8 cellular contexts compared by ENCODE assay signal in genomic region chr20:45970646-45971424, GRCh38. TPM values are rescaled to one million over a fixed set of nuclear protein-coding genes. Genes with fewer than 3 reads are reported as not detected.
DNase-seq lines count a peak whose midpoint lies in the region; ATAC-seq and TF ChIP-seq lines count a peak whose summit lies in the region.

No MANE protein-coding gene starts in this region.

- TF ChIP-seq CTCF in SU-DHL-6 (IDR thresholded peaks at IDR 0.05; ENCODE audit: insufficient read depth, low read length, poor library complexity, severe bottlenecking): no peak
- no peak for TF ChIP-seq CTCF in epithelial cell of proximal tubule (conservative IDR thresholded peaks at IDR 0.05; ENCODE audit: low read depth, low read length)

- H3K4me1 Mint-ChIP-seq in CD4-positive, CD25-positive, alpha-beta regulatory T cell: peaks cover 9 to 29% (median 18%) of the 10 kb centered on the region in 4 donors
- H3K4me1 Mint-ChIP-seq in naive thymus-derived CD4-positive, alpha-beta T cell: peaks cover 17 to 27% (median 24%) of the 10 kb centered on the region in 7 donors

- H3K79me2 ChIP-seq in SU-DHL-6 (ENCODE audit: insufficient read depth, low read length): peaks cover 27% of the 10 kb centered on the region

- intact Hi-C loops in naive thymus-derived CD4-positive, alpha-beta T cell (cut with micrococcal nuclease): loop anchor here (1.0 to 5.0 kb wide), 6 partner anchors 36 to 609 kb away; partner anchors contain the start of genes CTSA (in 1 of the 2), DNTTIP1 (in 1 of the 2), ELMO2 (in 1 of the 2) and MMP9 (in 1 of the 2)

- H3K27ac ChIP-seq in CD4-positive, CD25-positive, alpha-beta regulatory T cell (ENCODE audit: insufficient read depth, low read length, poor library complexity, severe bottlenecking): peak overlapping the region; percentile 100
- H3K27ac ChIP-seq in SU-DHL-6 (ENCODE audit: low read depth, low read length): peak overlapping the region; percentile 97
- H3K27ac ChIP-seq in naive thymus-derived CD4-positive, alpha-beta T cell (ENCODE audit: low read depth, low read length): peak overlapping the region; percentile 98

- H3K9me2 ChIP-seq in SU-DHL-6 (replicated peaks; ENCODE audit: insufficient read depth, low read length): no peaks in the 10 kb centered on the region

- DNase-seq in CD4-positive, CD25-positive, alpha-beta regulatory T cell: peak in 2 of 3 donors; percentile 22 to 30
- DNase-seq in epithelial cell of proximal tubule (ENCODE audit: low read depth): no peak
- DNase-seq in naive thymus-derived CD4-positive, alpha-beta T cell: peak in 8 of 9 donors; percentile 16 to 52 (median 42)
- no peak for DNase-seq in NCI-H446 treated with DMSO at 0.1 percent for 48 hours (lab: John Stamatoyannopoulos, UW)
- DNase-seq in amniotic stem cell (lab: John Stamatoyannopoulos, UW): no peak
- no peak for DNase-seq in effector CD4-positive, alpha-beta T cell

- H3K4me1 ChIP-seq in CD4-positive, CD25-positive, alpha-beta regulatory T cell (ENCODE audit: control insufficient read depth, insufficient read depth, low read length, poor library complexity, severe bottlenecking): peaks cover 32% of the 10 kb centered on the region
- H3K4me1 ChIP-seq in naive thymus-derived CD4-positive, alpha-beta T cell (ENCODE audit: control insufficient read depth in 2 of 2, insufficient read depth in 2 of 2, low read length in 2 of 2): peaks cover 24 to 26% of the 10 kb centered on the region in 2 donors

- H3K9me3 Mint-ChIP-seq in CD4-positive, CD25-positive, alpha-beta regulatory T cell: no peaks in the 10 kb centered on the region
- H3K9me3 Mint-ChIP-seq in naive thymus-derived CD4-positive, alpha-beta T cell: peaks cover 0 to 6% (median 0%) of the 10 kb centered on the region in 11 donors

- H3K36me3 ChIP-seq in CD4-positive, CD25-positive, alpha-beta regulatory T cell (ENCODE audit: control insufficient read depth, insufficient read depth, low read length): peaks cover 32% of the 10 kb centered on the region
- H3K36me3 ChIP-seq in SU-DHL-6 (ENCODE audit: low read length): no peaks in the 10 kb centered on the region
- peaks cover 14 to 42% (median 20%) of the 10 kb centered on the region in 3 experiments for H3K36me3 ChIP-seq in naive thymus-derived CD4-positive, alpha-beta T cell (ENCODE audit: control insufficient read depth in 2 of 3, insufficient read depth in 3 of 3, low read length in 3 of 3)

- peak overlapping the region; percentile 61 for H3K4me2 ChIP-seq in SU-DHL-6 (ENCODE audit: low read depth, low read length, poor library complexity, severe bottlenecking)

- POLR2A ChIA-PET in naive thymus-derived CD4-positive, alpha-beta T cell (lab: Charles Lee): interaction anchor here (0.6 to 9.4 kb wide), 20 partner anchors 9 to 564 kb away, joined by 3 to 174 read pairs (median 5); partner anchors contain the start of genes ACOT8, CTSA, NEURL2 and PCIF1

- peak overlapping the region; percentile 95 for H3K9ac ChIP-seq in SU-DHL-6 (ENCODE audit: low read length)

- peaks cover 4% of the 10 kb centered on the region; the same call in 1 of the 2 replicates for H3F3A ChIP-seq in SU-DHL-6 (ENCODE audit: insufficient read depth)

- peaks cover 9% of the 10 kb centered on the region for H3K36me3 Mint-ChIP-seq in CD4-positive, CD25-positive, alpha-beta regulatory T cell
- peaks cover 0 to 10% (median 6%) of the 10 kb centered on the region in 5 donors for H3K36me3 Mint-ChIP-seq in naive thymus-derived CD4-positive, alpha-beta T cell

- H3K27me3 Mint-ChIP-seq in CD4-positive, CD25-positive, alpha-beta regulatory T cell: peaks cover 10% of the 10 kb centered on the region
- peaks cover 0 to 4% (median 0%) of the 10 kb centered on the region in 5 donors for H3K27me3 Mint-ChIP-seq in naive thymus-derived CD4-positive, alpha-beta T cell

- peak overlapping the region; percentile 96 for H3K4me3 ChIP-seq in CD4-positive, CD25-positive, alpha-beta regulatory T cell (ENCODE audit: low read depth, low read length)
- H3K4me3 ChIP-seq in SU-DHL-6 (ENCODE audit: insufficient read depth, low read length, poor library complexity, severe bottlenecking) (peak overlapping the region; percentile 92), epithelial cell of proximal tubule (ENCODE audit: low read depth, low read length) (peak overlapping the region; percentile 84)
- peak overlapping the region; percentile 74 for H3K4me3 ChIP-seq in naive thymus-derived CD4-positive, alpha-beta T cell (ENCODE audit: low read length)

- peak overlapping the region; percentile 53 for H2AFZ ChIP-seq in SU-DHL-6 (ENCODE audit: low read depth, low read length, severe bottlenecking)

- H3K27me3 ChIP-seq in CD4-positive, CD25-positive, alpha-beta regulatory T cell (ENCODE audit: control insufficient read depth, insufficient read depth, low read length): no peaks in the 10 kb centered on the region
- no peaks in the 10 kb centered on the region for H3K27me3 ChIP-seq in SU-DHL-6 (ENCODE audit: low read length)
- H3K27me3 ChIP-seq in naive thymus-derived CD4-positive, alpha-beta T cell (ENCODE audit: control insufficient read depth in 2 of 2, insufficient read depth in 2 of 2, low read length in 2 of 2): no peaks in the 10 kb centered on the region

- H4K20me1 ChIP-seq in SU-DHL-6 (ENCODE audit: low read depth, low read length): no peaks in the 10 kb centered on the region; the same call in 1 of the 2 replicates

- CTCF ChIA-PET in naive thymus-derived CD4-positive, alpha-beta T cell (lab: Charles Lee): interaction anchor here (0.8 to 6.9 kb wide), 12 partner anchors 10 to 603 kb away, joined by 3 to 54 read pairs (median 4); partner anchors contain the start of gene PCIF1

- no peaks in the 10 kb centered on the region for H3K9me3 ChIP-seq in CD4-positive, CD25-positive, alpha-beta regulatory T cell (ENCODE audit: control insufficient read depth in 2 of 2, low read length in 2 of 2)
- no peaks in the 10 kb centered on the region for H3K9me3 ChIP-seq in SU-DHL-6 (ENCODE audit: insufficient read depth, low read length)
- H3K9me3 ChIP-seq in naive thymus-derived CD4-positive, alpha-beta T cell (ENCODE audit: control insufficient read depth in 2 of 3, low read length in 3 of 3): no peaks in the 10 kb centered on the region

- H3K27ac Mint-ChIP-seq in CD4-positive, CD25-positive, alpha-beta regulatory T cell: peak overlapping the region; percentile 91 to 100 (median 100)
- H3K27ac Mint-ChIP-seq in naive thymus-derived CD4-positive, alpha-beta T cell: peak overlapping the region; percentile 99 to 100 (median 100)

- H3K4me3 Mint-ChIP-seq in CD4-positive, CD25-positive, alpha-beta regulatory T cell: peak overlapping the region; percentile 95 to 99 (median 96)
- H3K4me3 Mint-ChIP-seq in naive thymus-derived CD4-positive, alpha-beta T cell: peak overlapping the region; percentile 80 to 100 (median 92)

- no peak for ATAC-seq in CD4-positive, CD25-positive, alpha-beta regulatory T cell (ENCODE audit: low read depth in 2 of 2)
- peak; percentile 19 for ATAC-seq in GM21529 (IDR thresholded peaks at IDR 0.05; ENCODE audit: unreplicated experiment)
- ATAC-seq in naive thymus-derived CD4-positive, alpha-beta T cell: no peak

RNA-seq across cellular contexts. Expression of gene ZNF335, which starts 1.2 kb away (rescaled TPM):
- 137 TPM for total RNA-seq in CD4-positive, CD25-positive, alpha-beta regulatory T cell
- polyA plus RNA-seq in CD4-positive, CD25-positive, alpha-beta regulatory T cell: 10 to 100 TPM in 3 of 4 donors, 1 to 10 TPM in 1; 8.2 to 15.1 (median 12.0) TPM
- 14.9 and 16.0 TPM in 2 replicates for total RNA-seq in epithelial cell of proximal tubule
- total RNA-seq in naive thymus-derived CD4-positive, alpha-beta T cell: 10 to 100 TPM; 39.9 to 95.2 (median 53.8) TPM
- 10 to 100 TPM in 1 of 2 donors, 1 to 10 TPM in 1; 7.1 to 14.6 TPM for polyA plus RNA-seq in naive thymus-derived CD4-positive, alpha-beta T cell

RNA-seq across cellular contexts. Expression of gene PCIF1, which starts 36.4 kb away (rescaled TPM):
- 95.3 TPM for total RNA-seq in CD4-positive, CD25-positive, alpha-beta regulatory T cell
- 10 to 100 TPM; 82.0 to 93.6 (median 91.8) TPM for polyA plus RNA-seq in CD4-positive, CD25-positive, alpha-beta regulatory T cell
- total RNA-seq in epithelial cell of proximal tubule: 17.9 and 18.3 TPM in 2 replicates
- 10 to 100 TPM; 42.3 to 79.6 (median 67.0) TPM for total RNA-seq in naive thymus-derived CD4-positive, alpha-beta T cell
- 100 to 1,000 TPM in 1 of 2 donors, 10 to 100 TPM in 1; 68.7 to 130 TPM for polyA plus RNA-seq in naive thymus-derived CD4-positive, alpha-beta T cell

RNA-seq across cellular contexts. Expression of gene MMP9, which starts 37.9 kb away (rescaled TPM):
- total RNA-seq in CD4-positive, CD25-positive, alpha-beta regulatory T cell: 4.9 TPM
- polyA plus RNA-seq in CD4-positive, CD25-positive, alpha-beta regulatory T cell: not detected
- 0.80 and 1.4 TPM in 2 replicates for total RNA-seq in epithelial cell of proximal tubule
- 10 to 100 TPM in 2 of 5 experiments, 1 to 10 TPM in 1, under 1 TPM in 2; 0.19 to 13.0 (median 1.9) TPM for total RNA-seq in naive thymus-derived CD4-positive, alpha-beta T cell
- not detected for polyA plus RNA-seq in naive thymus-derived CD4-positive, alpha-beta T cell

RNA-seq across cellular contexts. Expression of gene SLC12A5, which starts 58.2 kb away (rescaled TPM):
- not detected for total RNA-seq in CD4-positive, CD25-positive, alpha-beta regulatory T cell
- polyA plus RNA-seq in CD4-positive, CD25-positive, alpha-beta regulatory T cell: not detected
- not detected in 2 replicates for total RNA-seq in epithelial cell of proximal tubule
- total RNA-seq in naive thymus-derived CD4-positive, alpha-beta T cell: not detected
- not detected for polyA plus RNA-seq in naive thymus-derived CD4-positive, alpha-beta T cell

RNA-seq across cellular contexts. Expression of gene PLTP, which starts 58.9 kb away (rescaled TPM):
- total RNA-seq in CD4-positive, CD25-positive, alpha-beta regulatory T cell: 0.67 TPM
- 1 to 10 TPM in 3 of 4 donors, not detected in 1; 2.0 to 4.6 (median 2.3) TPM for polyA plus RNA-seq in CD4-positive, CD25-positive, alpha-beta regulatory T cell
- total RNA-seq in epithelial cell of proximal tubule: 20.9 and 38.5 TPM in 2 replicates
- under 1 TPM in 4 of 5 experiments, not detected in 1; 0.31 to 0.44 (median 0.37) TPM for total RNA-seq in naive thymus-derived CD4-positive, alpha-beta T cell
- polyA plus RNA-seq in naive thymus-derived CD4-positive, alpha-beta T cell: not detected

Comparison
In these comparisons a context has a peak if more than half of its experiments do, and no peak if none do; other contexts are left out.
1. DNase-seq: peak in CD4-positive, CD25-positive, alpha-beta regulatory T cell (2 of 3) and naive thymus-derived CD4-positive, alpha-beta T cell (8 of 9); none in epithelial cell of proximal tubule (single experiment), NCI-H446 treated with DMSO at 0.1 percent for 48 hours (single experiment), amniotic stem cell (single experiment) and effector CD4-positive, alpha-beta T cell (single experiment).
2. Peak in every context shown above with its lines, with median percentiles within 50 percentile points of each other: H3K27ac ChIP-seq and H3K4me3 ChIP-seq.